In genomic region chr9:128094166-128094949, GRCh38 we compare ENCODE assay signal across 8 cellular contexts. TPM values are rescaled to one million over a fixed set of nuclear protein-coding genes. Genes with fewer than 3 reads are reported as not detected.
DNase-seq lines count a peak whose midpoint lies in the region; ATAC-seq and TF ChIP-seq lines count a peak whose summit lies in the region.

No MANE protein-coding gene starts in this region.

- no peaks in the 10 kb centered on the region for H3K9me3 Mint-ChIP-seq in activated naive CD4-positive, alpha-beta T cell treated with anti-CD3 and anti-CD28 coated beads, Interleukin-2, amount 10 ng/mL, durations not matched to agents 7 days and 5 days

- H3K4me1 ChIP-seq in GM23248 (ENCODE audit: insufficient read depth) (peaks cover 38% of the 10 kb centered on the region), foreskin keratinocyte (peaks cover 12% of the 10 kb centered on the region), subcutaneous abdominal adipose tissue (ENCODE audit: control insufficient read depth in 5 of 5, insufficient read depth in 5 of 5, low read length in 5 of 5) (peaks cover 31 to 69% (median 47%) of the 10 kb centered on the region in 5 donors)

- H3K27ac Mint-ChIP-seq in activated naive CD4-positive, alpha-beta T cell treated with anti-CD3 and anti-CD28 coated beads, Interleukin-2, amount 10 ng/mL, durations not matched to agents 7 days and 5 days: peak overlapping the region; percentile 91

- H3K79me2 ChIP-seq in GM23248 (ENCODE audit: insufficient read depth): peaks cover 77% of the 10 kb centered on the region

- H4K20me1 ChIP-seq in GM23248 (ENCODE audit: insufficient read depth): no peaks in the 10 kb centered on the region

- H3K4me2 ChIP-seq in GM23248 (ENCODE audit: unreplicated experiment): peak overlapping the region; percentile 77

- CTCF ChIA-PET in activated naive CD4-positive, alpha-beta T cell treated with anti-CD3 and anti-CD28 coated beads, Interleukin-2, amount 10 ng/mL, durations not matched to agents 7 days and 5 days (lab: Charles Lee): interaction anchor here (1.1 to 2.3 kb wide), 6 partner anchors 8 to 152 kb away, joined by 3 to 11 read pairs (median 7); no protein-coding TSS in a partner anchor

- no peaks in the 10 kb centered on the region for H3K36me3 ChIP-seq in GM23248 (ENCODE audit: low read depth)
- H3K36me3 ChIP-seq in subcutaneous abdominal adipose tissue (ENCODE audit: control insufficient read depth in 5 of 5, insufficient read depth in 5 of 5, low read length in 5 of 5): peaks cover 0 to 3% (median 0%) of the 10 kb centered on the region in 5 donors

- H3K27ac ChIP-seq in GM23248 (peak overlapping the region; percentile 98), foreskin keratinocyte (peak overlapping the region; percentile 90), subcutaneous abdominal adipose tissue (ENCODE audit: low read depth, low read length) (peak overlapping the region; percentile 97)

- H3K4me3 ChIP-seq in GM23248 (peak overlapping the region; percentile 62), subcutaneous abdominal adipose tissue (ENCODE audit: low read depth in 1 of 5, low read length in 5 of 5) (peak overlapping the region in 3 of 5 donors; percentile 2 to 27 (median 13))

- H3K36me3 Mint-ChIP-seq in activated naive CD4-positive, alpha-beta T cell treated with anti-CD3 and anti-CD28 coated beads, Interleukin-2, amount 10 ng/mL, durations not matched to agents 7 days and 5 days: peaks cover 26% of the 10 kb centered on the region

- H3K9ac ChIP-seq in GM23248 (peak overlapping the region; percentile 84), subcutaneous abdominal adipose tissue (ENCODE audit: low read length in 5 of 5) (peak overlapping the region; percentile 12 to 67 (median 47))

- peaks cover 38% of the 10 kb centered on the region for H3F3A ChIP-seq in GM23248 (ENCODE audit: insufficient read depth)

- H3K9me3 ChIP-seq in GM23248 (ENCODE audit: low read depth) (no peaks in the 10 kb centered on the region), subcutaneous abdominal adipose tissue (ENCODE audit: control insufficient read depth in 5 of 5, low read length in 5 of 5) (no peaks in the 10 kb centered on the region)

- TF ChIP-seq CTCF in foreskin keratinocyte (conservative IDR thresholded peaks at IDR 0.05): no peak

- H3K4me3 Mint-ChIP-seq in activated naive CD4-positive, alpha-beta T cell treated with anti-CD3 and anti-CD28 coated beads, Interleukin-2, amount 10 ng/mL, durations not matched to agents 7 days and 5 days: peak overlapping the region; percentile 34

- H3K27me3 ChIP-seq in GM23248 (replicated peaks; ENCODE audit: insufficient read depth) (no peaks in the 10 kb centered on the region), foreskin keratinocyte (no peaks in the 10 kb centered on the region), subcutaneous abdominal adipose tissue (ENCODE audit: control insufficient read depth in 5 of 5, insufficient read depth in 4 of 5, low read length in 5 of 5) (no peaks in the 10 kb centered on the region)

- 2 to 4% methylated on average over 8 of the region's 8 CpGs for WGBS in GM23248 (ENCODE audit: low coverage in 1 of 2, low lambda C conversion rate in 2 of 2, missing lambda C conversion rate in 2 of 2), 2 experiments

- H3K4me1 Mint-ChIP-seq in activated naive CD4-positive, alpha-beta T cell treated with anti-CD3 and anti-CD28 coated beads, Interleukin-2, amount 10 ng/mL, durations not matched to agents 7 days and 5 days: peaks cover 68% of the 10 kb centered on the region

- DNase-seq in DMS53 (lab: John Stamatoyannopoulos, UW) (peak; percentile 99), GM23248 (peak; percentile 99), LHCN-M2 (ENCODE audit: low read depth) (peak; percentile 96), SIG-M5 (lab: John Stamatoyannopoulos, UW) (peak; percentile 72), foreskin keratinocyte (peak; percentile 94 to 98), non-pigmented ciliary epithelial cell (ENCODE audit: low read depth) (peak; percentile 85)
- peak; percentile 86 for DNase-seq in activated naive CD4-positive, alpha-beta T cell treated with anti-CD3 and anti-CD28 coated beads, Interleukin-2, amount 10 ng/mL, durations not matched to agents 7 days and 5 days

- no peaks in the 10 kb centered on the region for H3K9me2 ChIP-seq in GM23248 (ENCODE audit: insufficient read depth)

- ATAC-seq in foreskin keratinocyte: peak; percentile 82

- H2AFZ ChIP-seq in GM23248: peak overlapping the region; percentile 57

- H3K27me3 Mint-ChIP-seq in activated naive CD4-positive, alpha-beta T cell treated with anti-CD3 and anti-CD28 coated beads, Interleukin-2, amount 10 ng/mL, durations not matched to agents 7 days and 5 days: no peaks in the 10 kb centered on the region

- in situ Hi-C loops in GM23248 (cut with MboI): no loop called here

RNA-seq across cellular contexts. Expression of gene SLC25A25, which starts 26.3 kb away (rescaled TPM):
- 17.6 and 20.2 TPM in 2 replicates for total RNA-seq in GM23248 (2014; rRNA removed; shearing (Covaris generic))
- polyA plus RNA-seq in GM23248 (2016; fragmentation: Nextera tagmentation; extraction: Ambion mirVana): 7.5 and 8.2 TPM in 2 replicates
- 24.9 and 25.2 TPM in 2 replicates for total RNA-seq in LHCN-M2 (2014; rRNA removed)
- 11.2 TPM for polyA plus RNA-seq in LHCN-M2 (2012)
- 8.0 and 8.7 TPM in 2 replicates for total RNA-seq in foreskin keratinocyte
- 3.8 and 4.8 TPM in 2 replicates for polyA plus RNA-seq in foreskin keratinocyte

RNA-seq across cellular contexts. Expression of gene NAIF1, which starts 27.2 kb away (rescaled TPM):
- 5.6 and 9.5 TPM in 2 replicates for total RNA-seq in GM23248 (2014; rRNA removed; shearing (Covaris generic))
- polyA plus RNA-seq in GM23248 (2016; fragmentation: Nextera tagmentation; extraction: Ambion mirVana) (4.8 and 8.9 TPM in 2 replicates), foreskin keratinocyte (7.8 and 8.9 TPM in 2 replicates)
- total RNA-seq in LHCN-M2 (2014; rRNA removed) (13.5 and 14.0 TPM in 2 replicates), foreskin keratinocyte (8.0 and 9.5 TPM in 2 replicates)
- polyA plus RNA-seq in LHCN-M2 (2012): 8.6 TPM

RNA-seq across cellular contexts. Expression of gene PTGES2, which starts 33.2 kb away (rescaled TPM):
- 68.6 and 68.9 TPM in 2 replicates for total RNA-seq in GM23248 (2014; rRNA removed; shearing (Covaris generic))
- polyA plus RNA-seq in GM23248 (2016; fragmentation: Nextera tagmentation; extraction: Ambion mirVana) (63.3 and 70.3 TPM in 2 replicates), foreskin keratinocyte (85.0 and 86.8 TPM in 2 replicates)
- total RNA-seq in LHCN-M2 (2014; rRNA removed) (60.7 and 62.8 TPM in 2 replicates), foreskin keratinocyte (67.6 and 75.4 TPM in 2 replicates)
- polyA plus RNA-seq in LHCN-M2 (2012): 63.4 TPM

RNA-seq across cellular contexts. Expression of gene LCN2, which starts 54.9 kb away (rescaled TPM):
- total RNA-seq in GM23248 (2014; rRNA removed; shearing (Covaris generic)): not detected in 2 replicates
- polyA plus RNA-seq in GM23248 (2016; fragmentation: Nextera tagmentation; extraction: Ambion mirVana) (not detected in 2 replicates), foreskin keratinocyte (0.48 and 4.0 TPM in 2 replicates)
- total RNA-seq in LHCN-M2 (2014; rRNA removed) (not detected in 2 replicates), foreskin keratinocyte (0.63 and 2.6 TPM in 2 replicates)
- polyA plus RNA-seq in LHCN-M2 (2012): 0.32 TPM

Comparison
In these comparisons a context has a peak if more than half of its experiments do, and no peak if none do; other contexts are left out.
1. Peak in every context shown above with its lines: DNase-seq, ATAC-seq, H3K4me3 ChIP-seq and H3K27ac ChIP-seq.